ENCODE assay signal across 1 cellular context in the genomic region with DNA sequence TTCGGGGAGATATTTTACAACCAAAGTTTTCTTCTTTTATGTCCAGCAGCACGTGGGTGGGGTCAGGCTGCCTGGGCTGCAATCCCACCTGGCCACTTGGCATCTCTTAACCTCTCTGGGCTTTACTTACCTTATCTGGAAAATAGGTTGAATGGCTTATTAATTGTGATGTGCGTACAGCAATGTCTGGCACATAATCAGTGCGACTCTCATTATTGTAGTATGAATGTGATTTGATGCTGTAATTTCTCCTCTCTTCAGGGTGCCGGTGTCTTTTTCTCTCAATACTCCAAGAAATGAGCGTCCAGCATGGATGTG.
TF ChIP-seq lines count a peak whose summit lies in the region.

No MANE protein-coding gene starts in this region.

TF ChIP-seq in HepG2, 621 proteins besides CTCF, POLR2A, EP300 and RAD21:
- TF ChIP-seq, protein P1, sequence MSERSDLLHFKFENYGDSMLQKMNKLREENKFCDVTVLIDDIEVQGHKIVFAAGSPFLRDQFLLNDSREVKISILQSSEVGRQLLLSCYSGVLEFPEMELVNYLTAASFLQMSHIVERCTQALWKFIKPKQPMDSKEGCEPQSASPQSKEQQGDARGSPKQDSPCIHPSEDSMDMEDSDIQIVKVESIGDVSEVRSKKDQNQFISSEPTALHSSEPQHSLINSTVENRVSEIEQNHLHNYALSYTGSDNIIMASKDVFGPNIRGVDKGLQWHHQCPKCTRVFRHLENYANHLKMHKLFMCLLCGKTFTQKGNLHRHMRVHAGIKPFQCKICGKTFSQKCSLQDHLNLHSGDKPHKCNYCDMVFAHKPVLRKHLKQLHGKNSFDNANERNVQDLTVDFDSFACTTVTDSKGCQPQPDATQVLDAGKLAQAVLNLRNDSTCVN (CRISPR knock-in tag; IDR thresholded peaks at IDR 0.05; ENCODE audit: borderline replicate concordance), result no peak
- TF ChIP-seq PAX8 (CRISPR knock-in tag; IDR thresholded peaks at IDR 0.05; ENCODE audit: borderline replicate concordance) (no peak), NFATC3 (CRISPR knock-in tag; IDR thresholded peaks at IDR 0.05) (no peak), ZNF83 (CRISPR knock-in tag; IDR thresholded peaks at IDR 0.05; ENCODE audit: borderline replicate concordance) (no peak), ZNF629 (CRISPR knock-in tag; conservative IDR thresholded peaks at IDR 0.05) (peak; percentile 61), ZMYM3 (CRISPR knock-in tag; IDR thresholded peaks at IDR 0.05) (no peak)
- TF ChIP-seq, protein P2, sequence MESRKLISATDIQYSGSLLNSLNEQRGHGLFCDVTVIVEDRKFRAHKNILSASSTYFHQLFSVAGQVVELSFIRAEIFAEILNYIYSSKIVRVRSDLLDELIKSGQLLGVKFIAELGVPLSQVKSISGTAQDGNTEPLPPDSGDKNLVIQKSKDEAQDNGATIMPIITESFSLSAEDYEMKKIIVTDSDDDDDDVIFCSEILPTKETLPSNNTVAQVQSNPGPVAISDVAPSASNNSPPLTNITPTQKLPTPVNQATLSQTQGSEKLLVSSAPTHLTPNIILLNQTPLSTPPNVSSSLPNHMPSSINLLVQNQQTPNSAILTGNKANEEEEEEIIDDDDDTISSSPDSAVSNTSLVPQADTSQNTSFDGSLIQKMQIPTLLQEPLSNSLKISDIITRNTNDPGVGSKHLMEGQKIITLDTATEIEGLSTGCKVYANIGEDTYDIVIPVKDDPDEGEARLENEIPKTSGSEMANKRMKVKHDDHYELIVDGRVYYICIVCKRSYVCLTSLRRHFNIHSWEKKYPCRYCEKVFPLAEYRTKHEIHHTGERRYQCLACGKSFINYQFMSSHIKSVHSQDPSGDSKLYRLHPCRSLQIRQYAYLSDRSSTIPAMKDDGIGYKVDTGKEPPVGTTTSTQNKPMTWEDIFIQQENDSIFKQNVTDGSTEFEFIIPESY (CRISPR knock-in tag; IDR thresholded peaks at IDR 0.05), result no peak
